Comparison of ENCODE assay signal across 8 cellular contexts in genomic region chr7:43260980-43261878, GRCh38.
DNase-seq lines count a peak whose midpoint lies in the region; ATAC-seq and TF ChIP-seq lines count a peak whose summit lies in the region.

No MANE protein-coding gene starts in this region.

- no peaks in the 10 kb centered on the region for H3K36me3 Mint-ChIP-seq in CD4-positive, CD25-positive, alpha-beta regulatory T cell
- H3K36me3 Mint-ChIP-seq in neural crest cell (ENCODE audit: low read depth) = no peaks in the 10 kb centered on the region

- no peaks in the 10 kb centered on the region for H4K20me1 ChIP-seq in IMR-90 (ENCODE audit: insufficient read depth, low read length)
- no peaks in the 10 kb centered on the region for H4K20me1 ChIP-seq in PC-9 (ENCODE audit: insufficient read depth)

- H3K36me3 ChIP-seq in CD4-positive, CD25-positive, alpha-beta regulatory T cell (ENCODE audit: control insufficient read depth, insufficient read depth, low read length) = no peaks in the 10 kb centered on the region
- no peaks in the 10 kb centered on the region for H3K36me3 ChIP-seq in IMR-90 (ENCODE audit: control insufficient read depth, insufficient read depth, low read length)
- H3K36me3 ChIP-seq in PC-9 (ENCODE audit: low read depth) = no peaks in the 10 kb centered on the region

- H3K9me3 Mint-ChIP-seq in CD4-positive, CD25-positive, alpha-beta regulatory T cell = no peaks in the 10 kb centered on the region
- peaks cover 5% of the 10 kb centered on the region for H3K9me3 Mint-ChIP-seq in neural crest cell
- no peaks in the 10 kb centered on the region for H3K9me3 Mint-ChIP-seq in stimulated activated naive CD8-positive, alpha-beta T cell treated with anti-CD3 and anti-CD28 coated beads, Interleukin-15, amount 100 ng/mL, for 72 hours

- no peaks in the 10 kb centered on the region for H3K4me1 Mint-ChIP-seq in CD4-positive, CD25-positive, alpha-beta regulatory T cell
- peaks cover 4% of the 10 kb centered on the region for H3K4me1 Mint-ChIP-seq in neural crest cell
- no peaks in the 10 kb centered on the region for H3K4me1 Mint-ChIP-seq in stimulated activated naive CD8-positive, alpha-beta T cell treated with anti-CD3 and anti-CD28 coated beads, Interleukin-15, amount 100 ng/mL, for 72 hours

- no peaks in the 10 kb centered on the region for H3K79me2 ChIP-seq in PC-9 (ENCODE audit: low read depth)

- peak; percentile 94 for TF ChIP-seq CTCF in IMR-90 (conservative IDR thresholded peaks at IDR 0.05; ENCODE audit: low read depth, low read length)
- peak; percentile 99 for TF ChIP-seq CTCF in PC-9 (conservative IDR thresholded peaks at IDR 0.05)
- TF ChIP-seq CTCF in fibroblast of mammary gland (conservative IDR thresholded peaks at IDR 0.05; ENCODE audit: control insufficient read depth, insufficient read depth, low read depth, low read length) = peak; percentile 93
- peak; percentile 96 for TF ChIP-seq CTCF in neural crest cell (conservative IDR thresholded peaks at IDR 0.05)

- H2BK20ac ChIP-seq in IMR-90 (ENCODE audit: low read depth, low read length) = no peak overlapping the region

- no peak overlapping the region for H4K8ac ChIP-seq in IMR-90 (ENCODE audit: low read depth in 2 of 2, low read length in 2 of 2)

- ATAC-seq in CD4-positive, CD25-positive, alpha-beta regulatory T cell (ENCODE audit: low read depth in 2 of 2) = no peak
- ATAC-seq in GM19397 (IDR thresholded peaks at IDR 0.05; ENCODE audit: unreplicated experiment) = peak; percentile 74
- ATAC-seq in IMR-90 (ENCODE audit: low read depth) = peak; percentile 97
- peak; percentile 77 for ATAC-seq in stimulated activated naive CD8-positive, alpha-beta T cell treated with anti-CD3 and anti-CD28 coated beads, Interleukin-15, amount 100 ng/mL, for 72 hours

- intact Hi-C loops in IMR-90 (cut with micrococcal nuclease) = loop anchor here (1.0 to 5.0 kb wide), 6 partner anchors 84 to 461 kb away; partner anchors contain the start of genes MRPL32 and PSMA2
- intact Hi-C loops in PC-9 (cut with micrococcal nuclease; ENCODE audit: unreplicated experiment) = loop anchor here (1.0 kb wide), 1 partner anchor 320 kb away; no protein-coding TSS in a partner anchor

- H2BK120ac ChIP-seq in IMR-90 (ENCODE audit: low read depth, low read length) = no peak overlapping the region

- 0 out of 2 replicates have a peak overlapping the region, but pooled peaks have one; percentile 42 for H3K4ac ChIP-seq in IMR-90 (ENCODE audit: low read depth, low read length)

- H3K4me2 ChIP-seq in IMR-90 (ENCODE audit: low read depth, low read length) = no peak overlapping the region
- no peak overlapping the region for H3K4me2 ChIP-seq in PC-9

- H2AK9ac ChIP-seq in IMR-90 (replicated peaks; ENCODE audit: low read depth, low read length, poor library complexity) = no peak overlapping the region

- peak; percentile 89 for TF ChIP-seq RAD21 in IMR-90 (IDR thresholded peaks at IDR 0.05; ENCODE audit: low read length)

- TF ChIP-seq POLR2A in IMR-90 (IDR thresholded peaks at IDR 0.05; ENCODE audit: low read depth, low read length) = no peak

- DNase-seq in CD4-positive, CD25-positive, alpha-beta regulatory T cell = peak; percentile 32 to 78 (median 32)
- DNase-seq in IMR-90 = peak; percentile 84
- DNase-seq in PC-9 = peak; percentile 56 to 64
- peak; percentile 50 for DNase-seq in activated T-cell treated with anti-CD3 and anti-CD28 coated beads, Interleukin-2, amount 50 U/mL, for 1 hour
- peak; percentile 89 for DNase-seq in fibroblast of mammary gland (ENCODE audit: low read depth)
- peak; percentile 65 for DNase-seq in neural crest cell (ENCODE audit: low read depth, low spot score)
- peak; percentile 63 to 64 for DNase-seq in stimulated activated naive CD8-positive, alpha-beta T cell treated with anti-CD3 and anti-CD28 coated beads, Interleukin-15, amount 100 ng/mL, for 72 hours

- H3K9ac ChIP-seq in IMR-90 (ENCODE audit: low read depth, low read length) = no peak overlapping the region

- H3K4me3 Mint-ChIP-seq in CD4-positive, CD25-positive, alpha-beta regulatory T cell = no peak overlapping the region
- no peak overlapping the region for H3K4me3 Mint-ChIP-seq in neural crest cell
- no peak overlapping the region for H3K4me3 Mint-ChIP-seq in stimulated activated naive CD8-positive, alpha-beta T cell treated with anti-CD3 and anti-CD28 coated beads, Interleukin-15, amount 100 ng/mL, for 72 hours

- dilution Hi-C loops in IMR-90 (cut with HindIII; ENCODE audit: low sequenced_read_pairs, unreplicated experiment) = no loop called here

- no CpG with 5 or more reads among the region's 8 CpGs for WGBS in IMR-90 (ENCODE audit: extremely low coverage in 2 of 2, insufficient read length in 1 of 2), 2 experiments

- POLR2A ChIA-PET in IMR-90 (lab: Charles Lee; ENCODE audit: unreplicated experiment) = interaction anchor here (0.7 kb wide), 1 partner anchor 12 kb away, joined by 4 read pairs; no protein-coding TSS in a partner anchor
- POLR2A ChIA-PET in PC-9 (lab: Charles Lee; ENCODE audit: unreplicated experiment) = no interaction called here

- H3K56ac ChIP-seq in IMR-90 (ENCODE audit: extremely low read depth, insufficient read depth, low read length) = no peak overlapping the region

- no peak overlapping the region for H3K4me3 ChIP-seq in CD4-positive, CD25-positive, alpha-beta regulatory T cell (ENCODE audit: low read depth, low read length)
- H3K4me3 ChIP-seq in IMR-90 (ENCODE audit: insufficient read depth, low read depth, low read length) = no peak overlapping the region
- H3K4me3 ChIP-seq in PC-9 = no peak overlapping the region
- H3K4me3 ChIP-seq in fibroblast of mammary gland (ENCODE audit: control insufficient read depth, low read depth, low read length) = no peak overlapping the region

- no peaks in the 10 kb centered on the region for H3K79me1 ChIP-seq in IMR-90 (ENCODE audit: low read depth in 1 of 2, low read length in 2 of 2)

- H3K27ac ChIP-seq in CD4-positive, CD25-positive, alpha-beta regulatory T cell (ENCODE audit: insufficient read depth, low read length, poor library complexity, severe bottlenecking) = no peak overlapping the region
- H3K27ac ChIP-seq in IMR-90 (ENCODE audit: insufficient read depth, low read length) (no peak overlapping the region), PC-9 (no peak overlapping the region)

- H3K14ac ChIP-seq in IMR-90 (replicated peaks; ENCODE audit: low read depth, low read length) = no peak overlapping the region

- H3K18ac ChIP-seq in IMR-90 (ENCODE audit: low read depth, low read length) = no peak overlapping the region

- H3K27ac Mint-ChIP-seq in CD4-positive, CD25-positive, alpha-beta regulatory T cell = no peak overlapping the region
- H3K27ac Mint-ChIP-seq in neural crest cell (ENCODE audit: unreplicated experiment) = no peak overlapping the region
- H3K27ac Mint-ChIP-seq in stimulated activated naive CD8-positive, alpha-beta T cell treated with anti-CD3 and anti-CD28 coated beads, Interleukin-15, amount 100 ng/mL, for 72 hours = no peak overlapping the region

- no peak overlapping the region for H2BK5ac ChIP-seq in IMR-90 (ENCODE audit: low read depth, low read length, poor library complexity, severe bottlenecking)

- no peak overlapping the region for H2BK15ac ChIP-seq in IMR-90 (ENCODE audit: low read depth, low read length)

- H4K5ac ChIP-seq in IMR-90 (ENCODE audit: low read depth, low read length) = no peak overlapping the region

- H3K9me2 ChIP-seq in PC-9 (ENCODE audit: insufficient read depth) = no peaks in the 10 kb centered on the region

- H3K4me1 ChIP-seq in CD4-positive, CD25-positive, alpha-beta regulatory T cell (ENCODE audit: control insufficient read depth, insufficient read depth, low read length, poor library complexity, severe bottlenecking) = peaks cover 3% of the 10 kb centered on the region
- H3K4me1 ChIP-seq in IMR-90 (ENCODE audit: control insufficient read depth, insufficient read depth, low read length) (no peaks in the 10 kb centered on the region; the same call in 1 of the 2 replicates), PC-9 (replicated peaks; ENCODE audit: insufficient read depth) (no peaks in the 10 kb centered on the region)

- in situ Hi-C loops in IMR-90 (cut with MboI; ENCODE audit: low sequenced_read_pairs) = loop anchor here (5.0 to 25.0 kb wide), 2 partner anchors 324 to 451 kb away; no protein-coding TSS in a partner anchor

- no peaks in the 10 kb centered on the region for H3K9me3 ChIP-seq in CD4-positive, CD25-positive, alpha-beta regulatory T cell (ENCODE audit: control insufficient read depth in 2 of 2, low read length in 2 of 2)
- H3K9me3 ChIP-seq in IMR-90 (ENCODE audit: control insufficient read depth, insufficient read depth, low read length) (no peaks in the 10 kb centered on the region), PC-9 (ENCODE audit: insufficient read depth, low read depth) (no peaks in the 10 kb centered on the region)

- no peak overlapping the region for H3K23ac ChIP-seq in IMR-90 (ENCODE audit: low read depth, low read length)

- no peak overlapping the region for H2AK5ac ChIP-seq in IMR-90 (ENCODE audit: low read depth, low read length)

- BruUV-seq in IMR-90 (replicated peaks; lab: Mats Ljungman, UMichigan) (no TSS peak), PC-9 (replicated peaks; lab: Mats Ljungman, UMichigan) (no TSS peak)

- CTCF ChIA-PET in IMR-90 (lab: Yijun Ruan, JAX) (interaction anchor here (0.5 to 1.8 kb wide), 14 partner anchors 11 to 1321 kb away, joined by 3 to 12 read pairs (median 4); partner anchors contain the start of genes MRPL32 and PSMA2), PC-9 (lab: Charles Lee) (interaction anchor here (0.8 to 1.0 kb wide), 2 partner anchors 321 to 438 kb away, joined by 4 read pairs; partner anchors contain the start of gene STK17A)

- H3K27me3 Mint-ChIP-seq in CD4-positive, CD25-positive, alpha-beta regulatory T cell = peaks cover 26% of the 10 kb centered on the region
- no peaks in the 10 kb centered on the region for H3K27me3 Mint-ChIP-seq in neural crest cell (ENCODE audit: low read depth)
- H3K27me3 Mint-ChIP-seq in stimulated activated naive CD8-positive, alpha-beta T cell treated with anti-CD3 and anti-CD28 coated beads, Interleukin-15, amount 100 ng/mL, for 72 hours = peaks cover 15% of the 10 kb centered on the region

- H3F3A ChIP-seq in PC-9 (ENCODE audit: insufficient read depth, low read depth) = no peaks in the 10 kb centered on the region

- H2AFZ ChIP-seq in IMR-90 (replicated peaks; ENCODE audit: low read length, poor library complexity) = peak overlapping the region; percentile 56
- H2AFZ ChIP-seq in PC-9 = no peak overlapping the region

- no peaks in the 10 kb centered on the region for H3K9me1 ChIP-seq in IMR-90 (ENCODE audit: insufficient read depth, low read length)

- H3K27me3 ChIP-seq in CD4-positive, CD25-positive, alpha-beta regulatory T cell (ENCODE audit: control insufficient read depth, insufficient read depth, low read length) = peaks cover 5% of the 10 kb centered on the region
- no peaks in the 10 kb centered on the region for H3K27me3 ChIP-seq in IMR-90 (ENCODE audit: control insufficient read depth, insufficient read depth, low read length)
- peaks cover 46% of the 10 kb centered on the region for H3K27me3 ChIP-seq in PC-9 (ENCODE audit: insufficient read depth, low read depth)

- H4K91ac ChIP-seq in IMR-90 (ENCODE audit: insufficient read depth, low read depth, low read length) = no peak overlapping the region

TF ChIP-seq in IMR-90, 13 proteins besides CTCF, POLR2A, EP300 and RAD21:
- TF ChIP-seq FOS (IDR thresholded peaks at IDR 0.05; ENCODE audit: low read depth, low read length) (no peak), SMC3 (IDR thresholded peaks at IDR 0.05; ENCODE audit: low read depth, low read length) (peak; percentile 95)

Comparison
In these comparisons a context has a peak if more than half of its experiments do, and no peak if none do; other contexts are left out.
1. ATAC-seq: peak in GM19397 (single experiment), IMR-90 (single experiment) and stimulated activated naive CD8-positive, alpha-beta T cell treated with anti-CD3 and anti-CD28 coated beads, Interleukin-15, amount 100 ng/mL, for 72 hours (single experiment); none in CD4-positive, CD25-positive, alpha-beta regulatory T cell (0 of 2).
2. DNase-seq: peak in every context shown above with its lines; median percentile 89 in fibroblast of mammary gland; 84 in IMR-90; 65 in neural crest cell; 64 in stimulated activated naive CD8-positive, alpha-beta T cell treated with anti-CD3 and anti-CD28 coated beads, Interleukin-15, amount 100 ng/mL, for 72 hours; 60 in PC-9; 50 in activated T-cell treated with anti-CD3 and anti-CD28 coated beads, Interleukin-2, amount 50 U/mL, for 1 hour; 32 in CD4-positive, CD25-positive, alpha-beta regulatory T cell.
3. Peak in every context shown above with its lines, with median percentiles within 50 percentile points of each other: CTCF ChIP-seq.